In genomic region chr19:55032976-55033643, GRCh38 we compare ENCODE assay signal across 6 cellular contexts. TPM values are rescaled to one million over a fixed set of nuclear protein-coding genes. Genes with fewer than 3 reads are reported as not detected.
"Had no signal": no experiment of that assay in that cellular context is flagged by ENCODE, and none has a peak within 500 bp of the region (broad histone marks: within the 10 kb centered on the region; RNA-seq: fewer than 3 reads in every experiment).

No MANE protein-coding gene starts in this region.

RNA-seq across cellular contexts. Expression of gene GP6, which starts 5.0 kb away (rescaled TPM):
- total RNA-seq: dermis blood vessel endothelial cell, esophagus squamous epithelium, glomerular endothelial cell, left lobe of liver, lung microvascular endothelial cell, myocyte had no signal
